ENCODE assay signal across 9 cellular contexts in genomic region chr9:33750839-33751339, GRCh38. TPM values are rescaled to one million over a fixed set of nuclear protein-coding genes. Genes with fewer than 3 reads are reported as not detected.
DNase-seq lines count a peak whose midpoint lies in the region; ATAC-seq and TF ChIP-seq lines count a peak whose summit lies in the region.
"Had no signal": no experiment of that assay in that cellular context is flagged by ENCODE, and none has a peak within 500 bp of the region (broad histone marks: within the 10 kb centered on the region; RNA-seq: fewer than 3 reads in every experiment).

No MANE protein-coding gene starts in this region.

- ATAC-seq in right cardiac atrium (peak; percentile 32 to 35), left ventricle myocardium superior (no peak), upper lobe of right lung (peak; percentile 20), GM18519 (IDR thresholded peaks at IDR 0.05; ENCODE audit: low FRiP score, unreplicated experiment) (no peak)

- no peaks in the 10 kb centered on the region for H3K36me3 Mint-ChIP-seq in immature natural killer cell

- peaks cover 19 to 29% (median 21%) of the 10 kb centered on the region in 3 donors for H3K27me3 Mint-ChIP-seq in immature natural killer cell (ENCODE audit: low read depth in 3 of 3)

- H3K9me3 ChIP-seq in right cardiac atrium (ENCODE audit: control insufficient read depth, low read length) (no peaks in the 10 kb centered on the region), breast epithelium (no peaks in the 10 kb centered on the region), upper lobe of right lung (no peaks in the 10 kb centered on the region)
- H3K9me3 ChIP-seq: upper lobe of left lung had no signal

- WGBS in right cardiac atrium: 3% methylated on average over 31 of the region's 31 CpGs

- intact Hi-C loops in right cardiac atrium (cut with DNase I) (no loop called here), left ventricle myocardium superior (cut with micrococcal nuclease) (no loop called here), breast epithelium (cut with DNase I; ENCODE audit: low total_unique reads) (no loop called here), upper lobe of right lung (cut with DNase I) (no loop called here)

- no peaks in the 10 kb centered on the region for H3K36me3 ChIP-seq in breast epithelium
- no peaks in the 10 kb centered on the region for H3K36me3 ChIP-seq in upper lobe of right lung
- H3K36me3 ChIP-seq: upper lobe of left lung had no signal

- H3K27me3 ChIP-seq in right cardiac atrium (ENCODE audit: control insufficient read depth, insufficient read depth) (no peaks in the 10 kb centered on the region), breast epithelium (peaks cover 2 to 22% of the 10 kb centered on the region in 2 donors), upper lobe of right lung (peaks cover 33% of the 10 kb centered on the region)

- TF ChIP-seq POLR2A in breast epithelium (IDR thresholded peaks at IDR 0.05): no peak

- no peak for TF ChIP-seq CTCF in breast epithelium (IDR thresholded peaks at IDR 0.05)
- no peak for TF ChIP-seq CTCF in upper lobe of right lung (IDR thresholded peaks at IDR 0.05)

- H3K4me1 Mint-ChIP-seq in immature natural killer cell: peaks cover 47% of the 10 kb centered on the region in 2 donors

- peak overlapping the region; percentile 38 to 90 (median 59) for H3K4me3 Mint-ChIP-seq in immature natural killer cell

- DNase-seq in right cardiac atrium: peak in 2 of 3 donors; percentile 36 to 40
- DNase-seq in left ventricle myocardium superior: no peak
- no peak for DNase-seq in breast epithelium (ENCODE audit: low spot score in 2 of 2)
- no peak for DNase-seq in immature natural killer cell
- no peak for DNase-seq in upper lobe of right lung
- DNase-seq in DMS79 (lab: John Stamatoyannopoulos, UW): no peak
- DNase-seq in NCI-H2107 (lab: John Stamatoyannopoulos, UW): no peak

- no peak overlapping the region for H3K27ac ChIP-seq in right cardiac atrium (ENCODE audit: low read length)
- H3K27ac ChIP-seq in breast epithelium: no peak overlapping the region
- H3K27ac ChIP-seq in upper lobe of right lung: no peak overlapping the region
- H3K27ac ChIP-seq: upper lobe of left lung had no signal

- H3K4me3 ChIP-seq in right cardiac atrium (ENCODE audit: low read length) (peak overlapping the region; percentile 3), breast epithelium (peak overlapping the region in 2 of 3 donors; percentile 47 to 55), upper lobe of right lung (no peak overlapping the region)

- peak overlapping the region in 1 of 6 donors; percentile 40 for H3K27ac Mint-ChIP-seq in immature natural killer cell

- H3K4me1 ChIP-seq in right cardiac atrium (ENCODE audit: control insufficient read depth, insufficient read depth, low read length) (no peaks in the 10 kb centered on the region), breast epithelium (no peaks in the 10 kb centered on the region), upper lobe of right lung (peaks cover 4% of the 10 kb centered on the region)

- no peaks in the 10 kb centered on the region for H3K9me3 Mint-ChIP-seq in immature natural killer cell

RNA-seq across cellular contexts. Expression of gene PRSS3, which starts 44.5 kb away (rescaled TPM):
- total RNA-seq in right cardiac atrium: not detected
- not detected for polyA plus RNA-seq in right cardiac atrium
- not detected for total RNA-seq in left ventricle myocardium superior
- under 1 TPM in 1 of 3 donors, not detected in 2; 0.33 TPM for total RNA-seq in breast epithelium
- polyA plus RNA-seq in immature natural killer cell: 1 to 10 TPM in 1 of 3 donors, not detected in 2; 1.6 TPM
- total RNA-seq in upper lobe of right lung: not detected

Comparison
In these comparisons a context has a peak if more than half of its experiments do, and no peak if none do; other contexts are left out.
1. ATAC-seq: peak in right cardiac atrium (2 of 2) and upper lobe of right lung (single experiment); none in left ventricle myocardium superior (single experiment) and GM18519 (single experiment).
2. DNase-seq: peak in right cardiac atrium (2 of 3); none in left ventricle myocardium superior (single experiment), breast epithelium (0 of 2), immature natural killer cell (0 of 3), upper lobe of right lung (single experiment), DMS79 (single experiment) and NCI-H2107 (single experiment).